ENCODE assay signal across 8 cellular contexts in genomic region chr14:96797188-96797942, GRCh38. TPM values are rescaled to one million over a fixed set of nuclear protein-coding genes. Genes with fewer than 3 reads are reported as not detected.
A peak's percentile ranks its signal among the peaks of the same experiment; 100 is the strongest.
DNase-seq lines count a peak whose midpoint lies in the region; ATAC-seq and TF ChIP-seq lines count a peak whose summit lies in the region.

Gene VRK1 (plus strand): TSS chr14:96797382. CDS start chr14:96833472, 36,090 bp downstream.

- no peak for TF ChIP-seq EP300 in esophagus muscularis mucosa (IDR thresholded peaks at IDR 0.05)

- no peaks in the 10 kb centered on the region for H3K36me3 Mint-ChIP-seq in activated T-cell treated with anti-CD3 and anti-CD28 coated beads, Interleukin-2, amount 50 U/mL, for 4 hours (ENCODE audit: insufficient read depth)

- H4K20me1 ChIP-seq in DND-41 (ENCODE audit: insufficient read depth, low read length), result peaks cover 44% of the 10 kb centered on the region

- peaks cover 52% of the 10 kb centered on the region for H3K79me2 ChIP-seq in DND-41 (ENCODE audit: insufficient read depth, low read length)

- ATAC-seq in DND-41 (ENCODE audit: insufficient read depth, low read depth) (peak; percentile 97), GM21825 (IDR thresholded peaks at IDR 0.05; ENCODE audit: unreplicated experiment) (peak; percentile 97)
- peak; percentile 98 for ATAC-seq in activated T-cell treated with anti-CD3 and anti-CD28 coated beads, Interleukin-2, amount 50 U/mL, for 4 hours

- H3K9me3 ChIP-seq in DND-41 (ENCODE audit: insufficient read depth, low read length, severe bottlenecking) (no peaks in the 10 kb centered on the region), KOPT-K1 (ENCODE audit: insufficient read depth, low read length, poor library complexity, severe bottlenecking) (no peaks in the 10 kb centered on the region), Peyer's patch (no peaks in the 10 kb centered on the region), esophagus muscularis mucosa (no peaks in the 10 kb centered on the region), muscle layer of duodenum (ENCODE audit: control insufficient read depth in 1 of 2, low read length in 2 of 2) (no peaks in the 10 kb centered on the region)

- TF ChIP-seq CTCF in DND-41 (IDR thresholded peaks at IDR 0.05; ENCODE audit: borderline replicate concordance, extremely low read depth, low read length, poor library complexity, severe bottlenecking) (no peak), Peyer's patch (IDR thresholded peaks at IDR 0.05) (no peak), esophagus muscularis mucosa (IDR thresholded peaks at IDR 0.05) (no peak)

- peak within 1 kb of the TSS; percentile 76 for H3K4me2 ChIP-seq in DND-41 (ENCODE audit: insufficient read depth, low read length)

- H3K4me1 ChIP-seq in DND-41 (ENCODE audit: insufficient read depth, low read length), result peaks cover 36% of the 10 kb centered on the region
- H3K4me1 ChIP-seq in Peyer's patch, result peaks cover 0 to 7% (median 2%) of the 10 kb centered on the region in 4 donors
- H3K4me1 ChIP-seq in esophagus muscularis mucosa, result peaks cover 11 to 21% (median 15%) of the 10 kb centered on the region in 4 donors
- H3K4me1 ChIP-seq in muscle layer of duodenum (ENCODE audit: control insufficient read depth in 1 of 2, insufficient read depth in 2 of 2, low read length in 2 of 2), result peaks cover 5 to 12% of the 10 kb centered on the region in 2 donors

- TF ChIP-seq POLR2A in Peyer's patch (IDR thresholded peaks at IDR 0.05) (no peak), esophagus muscularis mucosa (IDR thresholded peaks at IDR 0.05; ENCODE audit: low read depth) (no peak)

- DNase-seq in DND-41, result peak; percentile 96
- peak; percentile 94 to 98 (median 97) for DNase-seq in Peyer's patch
- DNase-seq in activated T-cell treated with anti-CD3 and anti-CD28 coated beads, Interleukin-2, amount 50 U/mL, for 4 hours, result peak; percentile 93
- peak; percentile 98 for DNase-seq in esophagus muscularis mucosa (ENCODE audit: extremely low spot score)
- peak; percentile 92 for DNase-seq in stimulated activated CD8-positive, alpha-beta memory T cell treated with anti-CD3 and anti-CD28 coated beads, Interleukin-7, amount 100 ng/mL, for 24 hours (ENCODE audit: low read depth)

- peak within 1 kb of the TSS; percentile 93 for H3K4me3 Mint-ChIP-seq in activated T-cell treated with anti-CD3 and anti-CD28 coated beads, Interleukin-2, amount 50 U/mL, for 4 hours

- intact Hi-C loops in esophagus muscularis mucosa (cut with DNase I), result no loop called here

- H3K4me3 ChIP-seq in DND-41 (ENCODE audit: low read depth in 1 of 2, low read length in 2 of 2) (peak within 1 kb of the TSS; percentile 72 to 84), Peyer's patch (peak within 1 kb of the TSS; percentile 75 to 99 (median 88)), esophagus muscularis mucosa (peak within 1 kb of the TSS; percentile 73 to 92 (median 82)), muscle layer of duodenum (ENCODE audit: low read depth in 1 of 2, low read length in 2 of 2) (peak within 1 kb of the TSS; percentile 70 to 88)

- peaks cover 4% of the 10 kb centered on the region; the same call in 1 of the 2 replicates for H3K36me3 ChIP-seq in DND-41 (ENCODE audit: insufficient read depth, low read length)
- peaks cover 3% of the 10 kb centered on the region; the same call in 1 of the 2 replicates for H3K36me3 ChIP-seq in KOPT-K1 (ENCODE audit: insufficient read depth, low read length)
- H3K36me3 ChIP-seq in Peyer's patch, result no peaks in the 10 kb centered on the region
- no peaks in the 10 kb centered on the region for H3K36me3 ChIP-seq in esophagus muscularis mucosa
- no peaks in the 10 kb centered on the region for H3K36me3 ChIP-seq in muscle layer of duodenum (ENCODE audit: control insufficient read depth in 1 of 2, insufficient read depth in 2 of 2, low read length in 2 of 2)

- H3K4me1 Mint-ChIP-seq in activated T-cell treated with anti-CD3 and anti-CD28 coated beads, Interleukin-2, amount 50 U/mL, for 4 hours (ENCODE audit: low read depth), result peaks cover 22% of the 10 kb centered on the region

- H3K27ac ChIP-seq in DND-41 (ENCODE audit: low read length), result peak within 1 kb of the TSS; percentile 92
- H3K27ac ChIP-seq in KOPT-K1 (ENCODE audit: low read depth, low read length, poor library complexity, severe bottlenecking), result peak within 1 kb of the TSS; percentile 96
- peak within 1 kb of the TSS; percentile 51 to 74 (median 58) for H3K27ac ChIP-seq in Peyer's patch
- H3K27ac ChIP-seq in esophagus muscularis mucosa (replicated peaks in 1 of 4), result peak within 1 kb of the TSS; percentile 11 to 57 (median 44)
- no peak within 1 kb of the TSS for H3K27ac ChIP-seq in muscle layer of duodenum (ENCODE audit: low read length)

- peak within 1 kb of the TSS; percentile 94 for H3K9ac ChIP-seq in DND-41 (ENCODE audit: low read depth, low read length)

- H3K27me3 Mint-ChIP-seq in activated T-cell treated with anti-CD3 and anti-CD28 coated beads, Interleukin-2, amount 50 U/mL, for 4 hours (ENCODE audit: low read depth), result no peaks in the 10 kb centered on the region

- H3K9me3 Mint-ChIP-seq in activated T-cell treated with anti-CD3 and anti-CD28 coated beads, Interleukin-2, amount 50 U/mL, for 4 hours, result no peaks in the 10 kb centered on the region

- 0% methylated on average over 7 of the region's 95 CpGs for WGBS in esophagus muscularis mucosa

- H3K27me3 ChIP-seq in DND-41 (ENCODE audit: insufficient read depth, low read length, poor library complexity), result no peaks in the 10 kb centered on the region
- no peaks in the 10 kb centered on the region for H3K27me3 ChIP-seq in Peyer's patch
- H3K27me3 ChIP-seq in esophagus muscularis mucosa, result no peaks in the 10 kb centered on the region
- H3K27me3 ChIP-seq in muscle layer of duodenum (ENCODE audit: low read depth, low read length), result no peaks in the 10 kb centered on the region

- H2AFZ ChIP-seq in DND-41 (ENCODE audit: low read depth, low read length), result peak within 1 kb of the TSS; percentile 74

RNA-seq across cellular contexts. Expression of gene VRK1, which starts in this region (rescaled TPM):
- total RNA-seq in Peyer's patch, result 10 to 100 TPM in 1 of 4 donors, 1 to 10 TPM in 3; 6.6 to 54.5 (median 8.3) TPM
- 10 to 100 TPM; 58.0 to 70.8 (median 66.0) TPM for total RNA-seq in activated T-cell treated with anti-CD3 and anti-CD28 coated beads, Interleukin-2, amount 50 U/mL, for 4 hours
- total RNA-seq in esophagus muscularis mucosa, result 10 to 100 TPM; 10.1 to 17.9 (median 14.3) TPM
